In genomic region chr6:85923013-85923430, GRCh38 we compare ENCODE assay signal across 10 cellular contexts.
A peak's percentile ranks its signal among the peaks of the same experiment; 100 is the strongest.
DNase-seq lines count a peak whose midpoint lies in the region; ATAC-seq, FAIRE-seq and TF ChIP-seq lines count a peak whose summit lies in the region.
"Had no signal": no experiment of that assay in that cellular context is flagged by ENCODE, and none has a peak within 500 bp of the region (broad histone marks: within the 10 kb centered on the region; RNA-seq: fewer than 3 reads in every experiment).

No MANE protein-coding gene starts in this region.

- ATAC-seq in GM19467 (IDR thresholded peaks at IDR 0.05; ENCODE audit: unreplicated experiment): peak; percentile 85
- peak; percentile 94 for ATAC-seq in HG03378 (IDR thresholded peaks at IDR 0.05; ENCODE audit: unreplicated experiment)
- ATAC-seq in thoracic aorta (ENCODE audit: insufficient number of reproducible peaks, low FRiP score, low read depth): no peak

- H3K4me3 Mint-ChIP-seq in astrocyte (ENCODE audit: unreplicated experiment): no peak overlapping the region
- H3K4me3 Mint-ChIP-seq: central memory CD8-positive, alpha-beta T cell had no signal

- H3K27ac ChIP-seq in astrocyte (ENCODE audit: low read depth, low read length): no peak overlapping the region
- H3K27ac ChIP-seq in thoracic aorta: no peak overlapping the region
- H3K27ac ChIP-seq: BLaER1 had no signal

- H3K4me3 ChIP-seq in astrocyte (ENCODE audit: insufficient read depth, low read depth, low read length) (no peak overlapping the region), thoracic aorta (no peak overlapping the region)
- H3K4me3 ChIP-seq: BLaER1 had no signal

- H3K4me1 Mint-ChIP-seq in astrocyte (ENCODE audit: low read depth, unreplicated experiment): no peaks in the 10 kb centered on the region
- H3K4me1 Mint-ChIP-seq: central memory CD8-positive, alpha-beta T cell had no signal

- H3K9me3 ChIP-seq in astrocyte (ENCODE audit: insufficient read depth, low read depth, low read length) (no peaks in the 10 kb centered on the region), thoracic aorta (no peaks in the 10 kb centered on the region)
- H3K9me3 ChIP-seq: BLaER1 had no signal

- TF ChIP-seq CTCF in astrocyte (IDR thresholded peaks at IDR 0.05; ENCODE audit: insufficient read depth, low read depth, low read length) (peak; percentile 55), thoracic aorta (IDR thresholded peaks at IDR 0.05) (peak; percentile 63)

- no peaks in the 10 kb centered on the region for H3K79me2 ChIP-seq in astrocyte (ENCODE audit: insufficient read depth, low read length)

- DNase-seq in NCI-H187 treated with DMSO at 0.1 percent for 48 hours (lab: John Stamatoyannopoulos, UW) (peak; percentile 12), NCI-H187 (lab: John Stamatoyannopoulos, UW) (no peak), NCI-H510A treated with DMSO at 0.1 percent for 48 hours (lab: John Stamatoyannopoulos, UW) (peak; percentile 67), astrocyte (ENCODE audit: low read depth) (peak; percentile 20), iPS-NIHi7 (ENCODE audit: extremely low spot score) (peak; percentile 74), thoracic aorta (ENCODE audit: low spot score) (no peak)

- H4K20me1 ChIP-seq in astrocyte (ENCODE audit: insufficient read depth, low read length): no peaks in the 10 kb centered on the region
- H4K20me1 ChIP-seq: BLaER1 had no signal

- no peak overlapping the region for H3K27ac Mint-ChIP-seq in astrocyte (ENCODE audit: unreplicated experiment)

- no peaks in the 10 kb centered on the region for H3K27me3 Mint-ChIP-seq in astrocyte (ENCODE audit: low read depth, unreplicated experiment)
- H3K27me3 Mint-ChIP-seq: central memory CD8-positive, alpha-beta T cell had no signal

- H3K9ac ChIP-seq in astrocyte (ENCODE audit: low read length): no peak overlapping the region
- H3K9ac ChIP-seq: BLaER1 had no signal

- H3K4me2 ChIP-seq in astrocyte (ENCODE audit: low read length): no peak overlapping the region
- H3K4me2 ChIP-seq: BLaER1 had no signal

- no peaks in the 10 kb centered on the region for H3K9me3 Mint-ChIP-seq in astrocyte (ENCODE audit: unreplicated experiment)

- H3K36me3 ChIP-seq in astrocyte (ENCODE audit: insufficient read depth, low read length): no peaks in the 10 kb centered on the region
- no peaks in the 10 kb centered on the region for H3K36me3 ChIP-seq in thoracic aorta
- H3K36me3 ChIP-seq: BLaER1 had no signal

- H2AFZ ChIP-seq in astrocyte (ENCODE audit: low read depth, low read length): no peak overlapping the region

- H3K4me1 ChIP-seq in astrocyte (ENCODE audit: insufficient read depth, low read length) (no peaks in the 10 kb centered on the region), thoracic aorta (ENCODE audit: control insufficient read depth in 1 of 2, low read depth in 2 of 2) (no peaks in the 10 kb centered on the region)
- H3K4me1 ChIP-seq: BLaER1 had no signal

- H3K36me3 Mint-ChIP-seq in astrocyte (ENCODE audit: low read depth, unreplicated experiment): no peaks in the 10 kb centered on the region

- H3K27me3 ChIP-seq in astrocyte (ENCODE audit: insufficient read depth, low read length): no peaks in the 10 kb centered on the region
- H3K27me3 ChIP-seq in thoracic aorta (replicated peaks; ENCODE audit: insufficient read depth): no peaks in the 10 kb centered on the region
- H3K27me3 ChIP-seq: BLaER1 had no signal

- FAIRE-seq in astrocyte (lab: Jason Lieb, UNC): no peak

Comparison
In these comparisons a context has a peak if more than half of its experiments do, and no peak if none do; other contexts are left out.
1. DNase-seq: peak in NCI-H187 treated with DMSO at 0.1 percent for 48 hours (single experiment), NCI-H510A treated with DMSO at 0.1 percent for 48 hours (single experiment), astrocyte (single experiment) and iPS-NIHi7 (single experiment); none in NCI-H187 (0 of 2) and thoracic aorta (single experiment).